ENCODE assay signal across 2 cellular contexts in genomic region chr1:56595397-56596191, GRCh38. TPM values are rescaled to one million over a fixed set of nuclear protein-coding genes. Genes with fewer than 3 reads are reported as not detected.
"Had no signal": no experiment of that assay in that cellular context is flagged by ENCODE, and none has a peak within 500 bp of the region (broad histone marks: within the 10 kb centered on the region; RNA-seq: fewer than 3 reads in every experiment).

No MANE protein-coding gene starts in this region.

RNA-seq across cellular contexts. Expression of gene PLPP3, which starts 16.2 kb away (rescaled TPM):
- total RNA-seq: naive thymus-derived CD8-positive, alpha-beta T cell had no signal
- polyA plus RNA-seq: naive thymus-derived CD8-positive, alpha-beta T cell had no signal

RNA-seq across cellular contexts. Expression of gene PRKAA2, which starts 49.5 kb away (rescaled TPM):
- total RNA-seq: naive thymus-derived CD8-positive, alpha-beta T cell; natural killer cell had no signal
- polyA plus RNA-seq: naive thymus-derived CD8-positive, alpha-beta T cell had no signal
